1 cellular context compared by ENCODE assay signal in genomic region chr14:102873546-102874061, GRCh38.
A peak's percentile ranks its signal among the peaks of the same experiment; 100 is the strongest.
TF ChIP-seq lines count a peak whose summit lies in the region.

No MANE protein-coding gene starts in this region.

TF ChIP-seq in HepG2, 621 proteins besides CTCF, POLR2A, EP300 and RAD21 (continues in another document):
- no peak for TF ChIP-seq SETDB1 (CRISPR knock-in tag; IDR thresholded peaks at IDR 0.05; ENCODE audit: borderline replicate concordance)
- peak; percentile 56; the same call in 1 of the 2 replicates for TF ChIP-seq MTA1 (CRISPR knock-in tag; IDR thresholded peaks at IDR 0.05; ENCODE audit: borderline replicate concordance)
- 0 out of 2 replicates have a peak, but pooled peaks have one; percentile 18 for TF ChIP-seq ZSCAN5A (CRISPR knock-in tag; IDR thresholded peaks at IDR 0.05; ENCODE audit: borderline replicate concordance)
- peak; percentile 91 for TF ChIP-seq ISL2 (CRISPR knock-in tag; IDR thresholded peaks at IDR 0.05)
- no peak for TF ChIP-seq CHD2 (IDR thresholded peaks at IDR 0.05; ENCODE audit: low read depth, low read length)
- peak; percentile 64; the same call in 1 of the 2 replicates for TF ChIP-seq ZBTB25 (CRISPR knock-in tag; IDR thresholded peaks at IDR 0.05)
- no peak for TF ChIP-seq CAMTA2 (CRISPR knock-in tag; IDR thresholded peaks at IDR 0.05; ENCODE audit: borderline replicate concordance)
- TF ChIP-seq SOX6 (IDR thresholded peaks at IDR 0.05): no peak
- peak; percentile 88 for TF ChIP-seq SOX6 (CRISPR knock-in tag; IDR thresholded peaks at IDR 0.05)
- no peak for TF ChIP-seq HOXA7 (CRISPR knock-in tag; IDR thresholded peaks at IDR 0.05)
- no peak for TF ChIP-seq E2F1 (CRISPR knock-in tag; IDR thresholded peaks at IDR 0.05)
- peak; percentile 71 for TF ChIP-seq ERF (CRISPR knock-in tag; IDR thresholded peaks at IDR 0.05)
- TF ChIP-seq ATF2 (CRISPR knock-in tag; IDR thresholded peaks at IDR 0.05): peak; percentile 78
- TF ChIP-seq ZBTB38 (CRISPR knock-in tag; IDR thresholded peaks at IDR 0.05): no peak
- no peak for TF ChIP-seq KDM4B (CRISPR knock-in tag; IDR thresholded peaks at IDR 0.05)
- no peak for TF ChIP-seq ZNF124 (CRISPR knock-in tag; IDR thresholded peaks at IDR 0.05)
- peak; percentile 90; the same call in 1 of the 2 replicates for TF ChIP-seq ZGPAT (CRISPR knock-in tag; IDR thresholded peaks at IDR 0.05)
- TF ChIP-seq ZNF709 (CRISPR knock-in tag; IDR thresholded peaks at IDR 0.05): peak; percentile 76; the same call in 1 of the 2 replicates
- no peak for TF ChIP-seq FIP1L1 (IDR thresholded peaks at IDR 0.05; ENCODE audit: borderline replicate concordance, insufficient read depth, low read depth, low read length)
- TF ChIP-seq PBX2 (CRISPR knock-in tag; IDR thresholded peaks at IDR 0.05): no peak
- no peak for TF ChIP-seq ZNF720 (CRISPR knock-in tag; IDR thresholded peaks at IDR 0.05)
- TF ChIP-seq ATF4 (CRISPR knock-in tag; IDR thresholded peaks at IDR 0.05): peak in 1 of 2 experiments; percentile 19; a peak in 1 of 4 replicates
- TF ChIP-seq ZNF20 (CRISPR knock-in tag; IDR thresholded peaks at IDR 0.05): no peak
- peak; percentile 78; the same call in 1 of the 2 replicates for TF ChIP-seq DPF2 (CRISPR knock-in tag; IDR thresholded peaks at IDR 0.05; ENCODE audit: borderline replicate concordance, low read depth)
- no peak for TF ChIP-seq SP2 (CRISPR knock-in tag; IDR thresholded peaks at IDR 0.05)
- no peak for TF ChIP-seq TMF1 (CRISPR knock-in tag; IDR thresholded peaks at IDR 0.05; ENCODE audit: low read depth)
- no peak for TF ChIP-seq ZBTB44 (CRISPR knock-in tag; IDR thresholded peaks at IDR 0.05)
- TF ChIP-seq ARID5B (CRISPR knock-in tag; IDR thresholded peaks at IDR 0.05): peak; percentile 95
- TF ChIP-seq NCOA2 (CRISPR knock-in tag; IDR thresholded peaks at IDR 0.05): peak; percentile 93
- TF ChIP-seq ZNF83 (CRISPR knock-in tag; IDR thresholded peaks at IDR 0.05; ENCODE audit: borderline replicate concordance): no peak
- TF ChIP-seq ATRX (CRISPR knock-in tag; IDR thresholded peaks at IDR 0.05; ENCODE audit: borderline replicate concordance): no peak
- TF ChIP-seq GATA4 (IDR thresholded peaks at IDR 0.05; ENCODE audit: borderline replicate concordance, low read depth): peak; percentile 91
- TF ChIP-seq TP53 (CRISPR knock-in tag; conservative IDR thresholded peaks at IDR 0.05): no peak; the same call in 1 of the 2 replicates
- no peak for TF ChIP-seq ZNF577 (CRISPR knock-in tag; IDR thresholded peaks at IDR 0.05; ENCODE audit: borderline replicate concordance, low read depth)
- TF ChIP-seq MXI1 (IDR thresholded peaks at IDR 0.05; ENCODE audit: borderline replicate concordance, low read depth, low read length): no peak; the same call in 2 of the 3 replicates
- no peak for TF ChIP-seq TAF15 (IDR thresholded peaks at IDR 0.05; ENCODE audit: low read depth, low read length, poor library complexity, severe bottlenecking)
- TF ChIP-seq CBX2 (IDR thresholded peaks at IDR 0.05; ENCODE audit: low read depth, low read length): no peak
- TF ChIP-seq CBX2 (CRISPR knock-in tag; IDR thresholded peaks at IDR 0.05; ENCODE audit: low read depth): no peak
- no peak for TF ChIP-seq GMEB1 (CRISPR knock-in tag; IDR thresholded peaks at IDR 0.05; ENCODE audit: borderline replicate concordance)
